ENCODE assay signal across 21 cellular contexts in genomic region chr7:24737281-24737680, GRCh38.
"Had no signal": no experiment of that assay in that cellular context is flagged by ENCODE, and none has a peak within 500 bp of the region (broad histone marks: within the 10 kb centered on the region; RNA-seq: fewer than 3 reads in every experiment).

No MANE protein-coding gene starts in this region.

- H3K4me3 Mint-ChIP-seq: activated CD4-positive, alpha-beta memory T cell treated with anti-CD3 and anti-CD28 coated beads for 36 hours; activated naive CD4-positive, alpha-beta T cell treated with anti-CD3 and anti-CD28 coated beads for 36 hours; activated naive CD8-positive, alpha-beta T cell treated with anti-CD3 and anti-CD28 coated beads, Interleukin-2, amount 10 ng/mL, durations not matched to agents 7 days and 5 days; activated T-cell treated with anti-CD3 and anti-CD28 coated beads, Interleukin-2, amount 50 U/mL, for 72 hours; naive thymus-derived CD8-positive, alpha-beta T cell; neural progenitor cell had no signal

- H3K9me3 ChIP-seq: body of pancreas, thoracic aorta had no signal

- H3K9ac ChIP-seq: neural progenitor cell had no signal

- DNase-seq: activated CD4-positive, alpha-beta memory T cell treated with anti-CD3 and anti-CD28 coated beads for 36 hours; activated CD4-positive, alpha-beta T cell treated with anti-CD3 and anti-CD28 coated beads for 48 hours; activated effector memory CD4-positive, alpha-beta T cell treated with Interleukin-2 at 50 U/mL for 16 hours; activated naive CD4-positive, alpha-beta T cell treated with anti-CD3 and anti-CD28 coated beads for 36 hours; activated naive CD8-positive, alpha-beta T cell treated with anti-CD3 and anti-CD28 coated beads, Interleukin-2, amount 10 ng/mL, durations not matched to agents 7 days and 5 days; activated T-cell treated with anti-CD3 and anti-CD28 coated beads, Interleukin-2, amount 50 U/mL, for 72 hours; amniotic stem cell; body of pancreas; effector memory CD4-positive, alpha-beta T cell; lower lobe of right lung; naive thymus-derived CD8-positive, alpha-beta T cell; retina; sigmoid colon; spleen; stimulated activated CD4-positive, alpha-beta T cell treated with anti-CD3 and anti-CD28 coated beads, Interleukin-4, amount 100 ng/mL, for 1 hour; stimulated activated naive CD4-positive, alpha-beta T cell; upper lobe of left lung had no signal

- H3K36me3 ChIP-seq: lower lobe of right lung, sigmoid colon, spleen, thoracic aorta, upper lobe of left lung had no signal

- H3K36me3 Mint-ChIP-seq: neural progenitor cell had no signal

- H3K4me1 Mint-ChIP-seq: activated naive CD8-positive, alpha-beta T cell treated with anti-CD3 and anti-CD28 coated beads, Interleukin-2, amount 10 ng/mL, durations not matched to agents 7 days and 5 days; naive thymus-derived CD8-positive, alpha-beta T cell; neural progenitor cell had no signal

- H2AFZ ChIP-seq: neural progenitor cell had no signal

- H3K4me3 ChIP-seq: body of pancreas, lower lobe of right lung, neural progenitor cell, sigmoid colon, spleen, thoracic aorta, upper lobe of left lung had no signal

- H3K4me1 ChIP-seq: body of pancreas, lower lobe of right lung, neural progenitor cell, spleen, upper lobe of left lung had no signal

- H3K27ac ChIP-seq: body of pancreas, lower lobe of right lung, neural progenitor cell, sigmoid colon, spleen, thoracic aorta, upper lobe of left lung had no signal

- H3K27ac Mint-ChIP-seq: activated CD4-positive, alpha-beta memory T cell treated with anti-CD3 and anti-CD28 coated beads for 36 hours; activated naive CD4-positive, alpha-beta T cell treated with anti-CD3 and anti-CD28 coated beads for 36 hours; activated naive CD8-positive, alpha-beta T cell treated with anti-CD3 and anti-CD28 coated beads, Interleukin-2, amount 10 ng/mL, durations not matched to agents 7 days and 5 days; activated T-cell treated with anti-CD3 and anti-CD28 coated beads, Interleukin-2, amount 50 U/mL, for 72 hours; naive thymus-derived CD8-positive, alpha-beta T cell; neural progenitor cell had no signal

- ATAC-seq: activated T-cell treated with anti-CD3 and anti-CD28 coated beads, Interleukin-2, amount 50 U/mL, for 72 hours; body of pancreas; esophagus mucosa; left lobe of liver; lower lobe of right lung; naive thymus-derived CD8-positive, alpha-beta T cell had no signal

- H3K4me2 ChIP-seq: neural progenitor cell had no signal

- H3K27me3 ChIP-seq: body of pancreas, neural progenitor cell, sigmoid colon, upper lobe of left lung had no signal
